Comparison of ENCODE assay signal across 9 cellular contexts in the genomic region with DNA sequence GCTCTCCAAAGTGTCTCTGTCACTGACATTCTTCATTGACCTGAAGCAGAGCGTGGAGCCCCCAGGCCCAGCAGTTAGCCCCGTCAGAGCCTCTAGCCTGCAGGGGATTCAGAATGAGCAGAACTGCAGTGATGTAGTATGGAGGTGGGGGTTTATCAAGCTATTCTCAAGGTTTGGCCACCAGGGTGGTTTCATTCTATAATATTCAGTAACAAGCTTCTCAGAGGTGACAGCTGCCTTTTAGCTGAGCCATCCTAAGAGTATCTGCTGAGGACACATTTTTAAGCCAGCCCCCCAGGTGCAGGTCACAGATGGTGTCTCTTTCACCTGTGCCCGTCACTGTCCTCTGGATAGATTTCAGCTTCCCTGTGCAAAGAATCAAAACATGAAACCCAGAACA. TPM values are rescaled to one million over a fixed set of nuclear protein-coding genes. Genes with fewer than 3 reads are reported as not detected.
DNase-seq lines count a peak whose midpoint lies in the region; ATAC-seq lines count a peak whose summit lies in the region.
"Had no signal": no experiment of that assay in that cellular context is flagged by ENCODE, and none has a peak within 500 bp of the region (broad histone marks: within the 10 kb centered on the region; RNA-seq: fewer than 3 reads in every experiment).

No MANE protein-coding gene starts in this region.

- DNase-seq in NAMALWA (ENCODE audit: low spot score) (peak; percentile 55), germinal center (ENCODE audit: low spot score) (peak; percentile 21), NOMO-1 treated with DMSO at 0.1 percent for 48 hours (lab: John Stamatoyannopoulos, UW; ENCODE audit: unreplicated experiment) (no peak), OCI-M1 (lab: John Stamatoyannopoulos, UW) (no peak), neuronal stem cell (ENCODE audit: low spot score) (no peak), putamen (ENCODE audit: low spot score) (no peak)
- DNase-seq: stimulated activated naive CD4-positive, alpha-beta T cell treated with Interleukin-2 at 50 U/mL for 16 hours had no signal

- H3K23ac ChIP-seq in neuronal stem cell (ENCODE audit: low read depth, low read length, poor library complexity), result no peak overlapping the region

- no peak overlapping the region for H2BK5ac ChIP-seq in neuronal stem cell (ENCODE audit: low read length)

- H3K9me3 ChIP-seq in BLaER1 treated with 17β-estradiol and CSF1 and Interleukin-3, amounts not matched to agents 10 nM and 100 nM (replicated peaks in 1 of 11), result peaks cover 0 to 9% (median 0%) of the 10 kb centered on the region in 11 experiments; a peak in 6 of 22 replicates
- peaks cover 0 to 19% of the 10 kb centered on the region in 2 donors for H3K9me3 ChIP-seq in neuronal stem cell (replicated peaks in 1 of 2; ENCODE audit: control insufficient read depth in 2 of 2, insufficient read depth in 1 of 2, low read depth in 1 of 2, low read length in 2 of 2)

- H3K4me3 ChIP-seq in BLaER1 treated with 17β-estradiol and CSF1 and Interleukin-3, amounts not matched to agents 10 nM and 100 nM, result no peak overlapping the region
- H3K4me3 ChIP-seq in neuronal stem cell (ENCODE audit: low read length in 2 of 2), result no peak overlapping the region

- no peak overlapping the region for H2AK5ac ChIP-seq in neuronal stem cell (ENCODE audit: low read depth, low read length)

- H3K36me3 ChIP-seq in BLaER1 treated with 17β-estradiol and CSF1 and Interleukin-3, amounts not matched to agents 10 nM and 100 nM, result peaks cover 0 to 1% (median 0%) of the 10 kb centered on the region in 11 experiments; a peak in 1 of 22 replicates
- H3K36me3 ChIP-seq in neuronal stem cell (replicated peaks in 1 of 2; ENCODE audit: control insufficient read depth in 2 of 2, insufficient read depth in 2 of 2, low read length in 2 of 2), result peaks cover 0 to 4% of the 10 kb centered on the region in 2 donors

- H4K8ac ChIP-seq in neuronal stem cell (ENCODE audit: low read depth, low read length), result no peak overlapping the region

- H3K4ac ChIP-seq in neuronal stem cell (ENCODE audit: low read length), result no peak overlapping the region

- peak overlapping the region; percentile 68 to 84 (median 79); a peak in 21 of 22 replicates for H3K27ac ChIP-seq in BLaER1 treated with 17β-estradiol and CSF1 and Interleukin-3, amounts not matched to agents 10 nM and 100 nM
- H3K27ac ChIP-seq in neuronal stem cell (replicated peaks; ENCODE audit: low read length), result no peak overlapping the region

- H2BK12ac ChIP-seq in neuronal stem cell (ENCODE audit: low read length), result no peak overlapping the region

- H3K79me1 ChIP-seq in neuronal stem cell (ENCODE audit: low read depth, low read length), result peaks cover 4% of the 10 kb centered on the region

- H2BK120ac ChIP-seq in neuronal stem cell (ENCODE audit: low read depth, low read length), result no peak overlapping the region

- peaks cover 7 to 55% (median 34%) of the 10 kb centered on the region in 11 experiments; a peak in 18 of 22 replicates for H4K20me1 ChIP-seq in BLaER1 treated with 17β-estradiol and CSF1 and Interleukin-3, amounts not matched to agents 10 nM and 100 nM

- peak; percentile 31 for ATAC-seq in GM19328 (IDR thresholded peaks at IDR 0.05; ENCODE audit: unreplicated experiment)

- H2AFZ ChIP-seq in neuronal stem cell (ENCODE audit: low read length), result no peak overlapping the region

- H3K27me3 ChIP-seq in BLaER1 treated with 17β-estradiol and CSF1 and Interleukin-3, amounts not matched to agents 10 nM and 100 nM, result no peaks in the 10 kb centered on the region
- H3K27me3 ChIP-seq in neuronal stem cell (ENCODE audit: control insufficient read depth in 3 of 3, insufficient read depth in 3 of 3, low read depth in 1 of 3, low read length in 3 of 3), result no peaks in the 10 kb centered on the region

- no peak overlapping the region for H3K18ac ChIP-seq in neuronal stem cell (ENCODE audit: low read length)

- H3K14ac ChIP-seq in neuronal stem cell (ENCODE audit: low read length), result no peak overlapping the region

- no peak overlapping the region for H2BK15ac ChIP-seq in neuronal stem cell (ENCODE audit: low read length)

- H3K9ac ChIP-seq in BLaER1 treated with 17β-estradiol and CSF1 and Interleukin-3, amounts not matched to agents 10 nM and 100 nM, result peak overlapping the region; percentile 15 to 59 (median 54); a peak in 14 of 22 replicates
- no peak overlapping the region for H3K9ac ChIP-seq in neuronal stem cell (ENCODE audit: low read depth, low read length, poor library complexity)

- H3K4me1 ChIP-seq in BLaER1 treated with 17β-estradiol and CSF1 and Interleukin-3, amounts not matched to agents 10 nM and 100 nM, result peaks cover 76 to 92% (median 83%) of the 10 kb centered on the region in 10 experiments
- H3K4me1 ChIP-seq in neuronal stem cell (ENCODE audit: control insufficient read depth in 2 of 2, insufficient read depth in 1 of 2, low read depth in 1 of 2, low read length in 2 of 2), result peaks cover 11 to 12% of the 10 kb centered on the region in 2 donors

- no CpG with 5 or more reads among the region's 3 CpGs for whole genome bisulfite sequencing in neuronal stem cell (ENCODE audit: extremely low coverage in 2 of 2, insufficient read length in 2 of 2, insufficient replicate concordance in 1 of 2), 2 donors

- H4K91ac ChIP-seq in neuronal stem cell (ENCODE audit: low read depth, low read length, poor library complexity), result no peak overlapping the region

- peak overlapping the region; percentile 79 to 97 (median 93) for H3K4me2 ChIP-seq in BLaER1 treated with 17β-estradiol and CSF1 and Interleukin-3, amounts not matched to agents 10 nM and 100 nM
- no peak overlapping the region for H3K4me2 ChIP-seq in neuronal stem cell (ENCODE audit: insufficient read depth, low read length, poor library complexity, severe bottlenecking)

RNA-seq across cellular contexts. Expression of a gene that starts 31.9 kb away (rescaled TPM):
- 48.3 TPM for polyA plus RNA-seq in neuronal stem cell (2013, experiment 1 of 2)
- polyA plus RNA-seq in neuronal stem cell (2013, experiment 2 of 2), result 46.3 TPM

Comparison
In these comparisons a context has a peak if more than half of its experiments do, and no peak if none do; other contexts are left out.
1. DNase-seq: peak in NAMALWA (single experiment) and germinal center (single experiment); none in NOMO-1 treated with DMSO at 0.1 percent for 48 hours (single experiment), OCI-M1 (single experiment), neuronal stem cell (single experiment) and putamen (single experiment).